ENCODE assay signal across 8 cellular contexts in genomic region chr11:65553301-65554001, GRCh38. TPM values are rescaled to one million over a fixed set of nuclear protein-coding genes. Genes with fewer than 3 reads are reported as not detected.
DNase-seq lines count a peak whose midpoint lies in the region; ATAC-seq and TF ChIP-seq lines count a peak whose summit lies in the region.

No MANE protein-coding gene starts in this region.

- peaks cover 10% of the 10 kb centered on the region for H3F3A ChIP-seq in smooth muscle cell (ENCODE audit: low read depth)

- no peak overlapping the region for H3K4me3 ChIP-seq in CD4-positive, CD25-positive, alpha-beta regulatory T cell (ENCODE audit: low read depth, low read length)
- H3K4me3 ChIP-seq in iPS-20b (ENCODE audit: low read length) (peak overlapping the region; percentile 63; the same call in 1 of the 2 replicates), prostate gland (no peak overlapping the region), smooth muscle cell (no peak overlapping the region)

- no peak overlapping the region for H2AFZ ChIP-seq in smooth muscle cell (ENCODE audit: low read depth)

- H3K9me3 ChIP-seq in CD4-positive, CD25-positive, alpha-beta regulatory T cell (ENCODE audit: control insufficient read depth in 2 of 2, low read length in 2 of 2): no peaks in the 10 kb centered on the region
- H3K9me3 ChIP-seq in iPS-20b (ENCODE audit: insufficient read depth, low read depth, low read length) (no peaks in the 10 kb centered on the region), prostate gland (no peaks in the 10 kb centered on the region), smooth muscle cell (replicated peaks; ENCODE audit: low read depth) (no peaks in the 10 kb centered on the region)

- peaks cover 17% of the 10 kb centered on the region for H3K36me3 Mint-ChIP-seq in CD4-positive, CD25-positive, alpha-beta regulatory T cell

- H3K36me3 ChIP-seq in CD4-positive, CD25-positive, alpha-beta regulatory T cell (ENCODE audit: control insufficient read depth, insufficient read depth, low read length): no peaks in the 10 kb centered on the region
- H3K36me3 ChIP-seq in iPS-20b (ENCODE audit: insufficient read depth, low read depth, low read length) (no peaks in the 10 kb centered on the region), prostate gland (no peaks in the 10 kb centered on the region), smooth muscle cell (ENCODE audit: low read depth) (no peaks in the 10 kb centered on the region)

- peak; percentile 68 to 92 (median 81) for DNase-seq in CD4-positive, CD25-positive, alpha-beta regulatory T cell
- DNase-seq in NCI-H187 (lab: John Stamatoyannopoulos, UW) (peak; percentile 27 to 48), prostate gland (ENCODE audit: low spot score) (no peak), smooth muscle cell (lab: John Stamatoyannopoulos, UW; ENCODE audit: unreplicated experiment) (no peak)
- DNase-seq in activated CD4-positive, alpha-beta T cell treated with anti-CD3 and anti-CD28 coated beads, Interleukin-2, amount 50 U/mL, for 48 hours: peak; percentile 63 to 75

- ATAC-seq in CD4-positive, CD25-positive, alpha-beta regulatory T cell (ENCODE audit: low read depth in 2 of 2): peak; percentile 62 to 73
- ATAC-seq in GM19397 (IDR thresholded peaks at IDR 0.05; ENCODE audit: unreplicated experiment) (no peak), GM19324 (IDR thresholded peaks at IDR 0.05; ENCODE audit: low FRiP score, unreplicated experiment) (no peak)

- H3K9ac ChIP-seq in iPS-20b (ENCODE audit: low read depth, low read length) (no peak overlapping the region), smooth muscle cell (ENCODE audit: low read depth) (no peak overlapping the region)

- intact Hi-C loops in prostate gland (cut with DNase I): no loop called here

- H3K4me1 Mint-ChIP-seq in CD4-positive, CD25-positive, alpha-beta regulatory T cell: peaks cover 6 to 74% (median 52%) of the 10 kb centered on the region in 4 donors

- H3K9me3 Mint-ChIP-seq in CD4-positive, CD25-positive, alpha-beta regulatory T cell: no peaks in the 10 kb centered on the region

- H3K4me1 ChIP-seq in CD4-positive, CD25-positive, alpha-beta regulatory T cell (ENCODE audit: control insufficient read depth, insufficient read depth, low read length, poor library complexity, severe bottlenecking): peaks cover 65% of the 10 kb centered on the region
- peaks cover 14% of the 10 kb centered on the region for H3K4me1 ChIP-seq in iPS-20b (ENCODE audit: insufficient read depth, low read length)
- H3K4me1 ChIP-seq in prostate gland (replicated peaks): peaks cover 5% of the 10 kb centered on the region
- peaks cover 8% of the 10 kb centered on the region for H3K4me1 ChIP-seq in smooth muscle cell (ENCODE audit: low read depth)

- H3K79me2 ChIP-seq in smooth muscle cell (ENCODE audit: low read depth): peaks cover 5% of the 10 kb centered on the region

- no peak overlapping the region for H3K4me2 ChIP-seq in smooth muscle cell

- TF ChIP-seq CTCF in prostate gland (IDR thresholded peaks at IDR 0.05) (no peak), smooth muscle cell (IDR thresholded peaks at IDR 0.05; ENCODE audit: borderline replicate concordance, insufficient read depth, poor library complexity, severe bottlenecking) (no peak)

- no peaks in the 10 kb centered on the region for H3K27me3 ChIP-seq in CD4-positive, CD25-positive, alpha-beta regulatory T cell (ENCODE audit: control insufficient read depth, insufficient read depth, low read length)
- peaks cover 72% of the 10 kb centered on the region for H3K27me3 ChIP-seq in iPS-20b (ENCODE audit: insufficient read depth, low read length)
- no peaks in the 10 kb centered on the region for H3K27me3 ChIP-seq in prostate gland (replicated peaks; ENCODE audit: insufficient read depth)
- no peaks in the 10 kb centered on the region for H3K27me3 ChIP-seq in smooth muscle cell (ENCODE audit: low read depth)

- H4K20me1 ChIP-seq in smooth muscle cell (ENCODE audit: low read depth): peaks cover 10% of the 10 kb centered on the region

- 69% methylated on average over 30 of the region's 37 CpGs for WGBS in prostate gland
- 38% methylated on average over 15 of the region's 37 CpGs for WGBS in smooth muscle cell (ENCODE audit: low lambda C conversion rate)

- peak overlapping the region in 2 of 3 donors; percentile 26 to 95 for H3K27ac Mint-ChIP-seq in CD4-positive, CD25-positive, alpha-beta regulatory T cell

- H3K4me3 Mint-ChIP-seq in CD4-positive, CD25-positive, alpha-beta regulatory T cell: peak overlapping the region in 3 of 4 donors; percentile 60 to 76 (median 76)

- H3K27ac ChIP-seq in CD4-positive, CD25-positive, alpha-beta regulatory T cell (ENCODE audit: insufficient read depth, low read length, poor library complexity, severe bottlenecking): peak overlapping the region; percentile 61
- no peak overlapping the region for H3K27ac ChIP-seq in iPS-20b (ENCODE audit: low read length)
- H3K27ac ChIP-seq in prostate gland: no peak overlapping the region
- H3K27ac ChIP-seq in smooth muscle cell (ENCODE audit: low read depth): no peak overlapping the region

- no peaks in the 10 kb centered on the region for H3K27me3 Mint-ChIP-seq in CD4-positive, CD25-positive, alpha-beta regulatory T cell

- no peak for TF ChIP-seq POLR2A in prostate gland (IDR thresholded peaks at IDR 0.05)

RNA-seq across cellular contexts. Expression of gene LTBP3, which starts 4.7 kb away (rescaled TPM):
- 132 TPM for total RNA-seq in CD4-positive, CD25-positive, alpha-beta regulatory T cell
- 10 to 100 TPM in 2 of 4 donors, 1 to 10 TPM in 2; 9.2 to 15.0 (median 11.9) TPM for polyA plus RNA-seq in CD4-positive, CD25-positive, alpha-beta regulatory T cell
- total RNA-seq in prostate gland (100 to 1,000 TPM; 220 to 234 TPM), smooth muscle cell (33.6 TPM in 2 replicates)
- 46.4 and 53.9 TPM in 2 replicates for polyA plus RNA-seq in smooth muscle cell

RNA-seq across cellular contexts. Expression of gene ZNRD2, which starts 16.8 kb away (rescaled TPM):
- 34.6 TPM for total RNA-seq in CD4-positive, CD25-positive, alpha-beta regulatory T cell
- polyA plus RNA-seq in CD4-positive, CD25-positive, alpha-beta regulatory T cell: 10 to 100 TPM; 64.6 to 84.7 (median 73.1) TPM
- total RNA-seq in prostate gland: 10 to 100 TPM; 72.8 to 98.1 TPM
- total RNA-seq in smooth muscle cell: 45.9 and 55.5 TPM in 2 replicates
- polyA plus RNA-seq in smooth muscle cell: 105 and 108 TPM in 2 replicates

RNA-seq across cellular contexts. Expression of gene FAM89B, which starts 18.9 kb away (rescaled TPM):
- 49.4 TPM for total RNA-seq in CD4-positive, CD25-positive, alpha-beta regulatory T cell
- polyA plus RNA-seq in CD4-positive, CD25-positive, alpha-beta regulatory T cell: 100 to 1,000 TPM in 3 of 4 donors, 10 to 100 TPM in 1; 77.1 to 158 (median 115) TPM
- 10 to 100 TPM; 68.6 to 92.6 TPM for total RNA-seq in prostate gland
- total RNA-seq in smooth muscle cell: 51.4 and 63.9 TPM in 2 replicates
- 174 TPM in 2 replicates for polyA plus RNA-seq in smooth muscle cell

RNA-seq across cellular contexts. Expression of gene EHBP1L1, which starts 22.4 kb away (rescaled TPM):
- 143 TPM for total RNA-seq in CD4-positive, CD25-positive, alpha-beta regulatory T cell
- 10 to 100 TPM in 1 of 4 donors, 1 to 10 TPM in 3; 7.8 to 11.6 (median 8.7) TPM for polyA plus RNA-seq in CD4-positive, CD25-positive, alpha-beta regulatory T cell
- total RNA-seq in prostate gland (10 to 100 TPM; 68.2 to 98.7 TPM), smooth muscle cell (5.1 and 14.0 TPM in 2 replicates)
- 28.4 and 29.5 TPM in 2 replicates for polyA plus RNA-seq in smooth muscle cell

RNA-seq across cellular contexts. Expression of gene SCYL1, which starts 28.6 kb away (rescaled TPM):
- 59.0 TPM for total RNA-seq in CD4-positive, CD25-positive, alpha-beta regulatory T cell
- 10 to 100 TPM; 24.3 to 31.2 (median 29.0) TPM for polyA plus RNA-seq in CD4-positive, CD25-positive, alpha-beta regulatory T cell
- 100 to 1,000 TPM; 125 to 177 TPM for total RNA-seq in prostate gland
- 66.6 and 90.8 TPM in 2 replicates for total RNA-seq in smooth muscle cell
- polyA plus RNA-seq in smooth muscle cell: 108 and 123 TPM in 2 replicates

Comparison
In these comparisons a context has a peak if more than half of its experiments do, and no peak if none do; other contexts are left out.
1. ATAC-seq: peak in CD4-positive, CD25-positive, alpha-beta regulatory T cell (2 of 2); none in GM19397 (single experiment) and GM19324 (single experiment).
2. DNase-seq: peak in CD4-positive, CD25-positive, alpha-beta regulatory T cell (3 of 3), NCI-H187 (2 of 2) and activated CD4-positive, alpha-beta T cell treated with anti-CD3 and anti-CD28 coated beads, Interleukin-2, amount 50 U/mL, for 48 hours (2 of 2); none in prostate gland (single experiment) and smooth muscle cell (single experiment).